In the genomic region with DNA sequence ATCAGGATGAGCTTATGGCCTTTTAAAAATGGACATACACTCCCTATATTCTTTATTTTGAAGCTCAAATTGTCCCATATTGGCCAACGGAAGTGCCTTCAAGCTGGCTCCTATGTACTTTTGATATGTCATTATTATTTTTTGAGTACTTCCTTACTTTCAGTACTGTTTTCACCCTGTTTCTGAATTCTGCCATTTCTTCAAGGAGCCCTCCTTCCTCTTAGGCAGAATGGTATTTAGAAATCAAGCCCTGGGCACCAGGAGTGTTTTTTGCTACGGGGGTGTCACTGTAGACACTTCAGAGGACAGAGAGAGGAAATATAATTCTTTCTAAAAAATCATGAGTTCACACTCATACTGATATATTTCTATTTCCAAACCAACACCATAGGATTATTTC, we compare ENCODE assay signal across 1 cellular context.
TF ChIP-seq lines count a peak whose summit lies in the region.

No MANE protein-coding gene starts in this region.

TF ChIP-seq in K562, 482 proteins besides CTCF, POLR2A, EP300 and RAD21:
- TF ChIP-seq ZNF143 (CRISPR knock-in tag; IDR thresholded peaks at IDR 0.05) = no peak
- TF ChIP-seq TCFL5 (CRISPR knock-in tag; conservative IDR thresholded peaks at IDR 0.05) = no peak
- no peak for TF ChIP-seq NUFIP1 (IDR thresholded peaks at IDR 0.05; ENCODE audit: partially characterized antibody)
- TF ChIP-seq, protein P1, sequence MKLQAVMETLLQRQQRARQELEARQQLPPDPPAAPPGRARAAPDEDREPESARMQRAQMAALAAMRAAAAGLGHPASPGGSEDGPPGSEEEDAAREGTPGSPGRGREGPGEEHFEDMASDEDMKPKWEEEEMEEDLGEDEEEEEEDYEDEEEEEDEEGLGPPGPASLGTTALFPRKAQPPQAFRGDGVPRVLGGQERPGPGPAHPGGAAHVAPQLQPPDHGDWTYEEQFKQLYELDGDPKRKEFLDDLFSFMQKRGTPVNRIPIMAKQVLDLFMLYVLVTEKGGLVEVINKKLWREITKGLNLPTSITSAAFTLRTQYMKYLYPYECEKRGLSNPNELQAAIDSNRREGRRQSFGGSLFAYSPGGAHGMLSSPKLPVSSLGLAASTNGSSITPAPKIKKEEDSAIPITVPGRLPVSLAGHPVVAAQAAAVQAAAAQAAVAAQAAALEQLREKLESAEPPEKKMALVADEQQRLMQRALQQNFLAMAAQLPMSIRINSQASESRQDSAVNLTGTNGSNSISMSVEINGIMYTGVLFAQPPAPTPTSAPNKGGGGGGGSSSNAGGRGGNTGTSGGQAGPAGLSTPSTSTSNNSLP (IDR thresholded peaks at IDR 0.05; ENCODE audit: borderline replicate concordance, low read depth, low read length) = no peak
- TF ChIP-seq NONO (IDR thresholded peaks at IDR 0.05; ENCODE audit: low read depth in 2 of 2, low read length in 1 of 2) = no peak
- TF ChIP-seq MECOM (CRISPR knock-in tag; IDR thresholded peaks at IDR 0.05) = no peak
- TF ChIP-seq, protein P2, sequence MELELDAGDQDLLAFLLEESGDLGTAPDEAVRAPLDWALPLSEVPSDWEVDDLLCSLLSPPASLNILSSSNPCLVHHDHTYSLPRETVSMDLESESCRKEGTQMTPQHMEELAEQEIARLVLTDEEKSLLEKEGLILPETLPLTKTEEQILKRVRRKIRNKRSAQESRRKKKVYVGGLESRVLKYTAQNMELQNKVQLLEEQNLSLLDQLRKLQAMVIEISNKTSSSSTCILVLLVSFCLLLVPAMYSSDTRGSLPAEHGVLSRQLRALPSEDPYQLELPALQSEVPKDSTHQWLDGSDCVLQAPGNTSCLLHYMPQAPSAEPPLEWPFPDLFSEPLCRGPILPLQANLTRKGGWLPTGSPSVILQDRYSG (tag; conservative IDR thresholded peaks at IDR 0.05; ENCODE audit: low read depth) = no peak
